ENCODE assay signal across 23 cellular contexts in the genomic region with DNA sequence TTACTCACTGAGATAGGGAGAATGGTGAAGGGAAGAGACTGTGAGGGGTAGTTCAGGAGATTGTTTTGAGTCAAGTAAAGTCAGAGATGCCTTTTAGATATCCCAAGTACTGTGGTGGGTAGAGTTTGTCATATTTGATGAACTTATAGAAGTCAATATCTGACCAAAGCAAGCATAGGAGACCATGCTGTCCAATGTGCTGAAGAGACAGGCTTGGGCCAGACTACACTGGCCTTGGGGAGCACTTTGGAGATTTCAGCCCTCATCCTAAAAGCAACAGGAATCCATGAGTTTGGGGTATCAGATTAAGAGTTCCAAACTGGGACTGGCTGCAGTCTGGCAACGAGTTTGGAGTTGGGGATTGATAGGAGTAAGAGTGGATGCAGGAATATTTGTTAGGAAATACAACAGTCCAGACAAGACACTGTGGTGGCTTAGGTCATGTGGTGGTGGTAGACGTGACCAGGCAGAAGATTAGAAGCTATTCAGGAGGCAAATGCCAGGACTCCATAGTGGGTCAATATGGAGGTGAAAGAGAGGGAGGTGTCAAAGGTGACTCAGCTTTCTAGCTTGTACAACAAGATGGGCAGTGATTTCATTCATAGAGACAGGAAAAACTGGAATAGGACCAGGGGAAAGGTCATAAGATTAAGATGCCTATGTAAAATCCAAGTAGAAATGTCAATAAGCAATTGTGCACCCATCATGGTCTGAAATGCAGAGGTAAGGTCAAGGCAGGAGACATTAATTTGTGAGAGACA.
DNase-seq lines count a peak whose midpoint lies in the region; ATAC-seq, FAIRE-seq and TF ChIP-seq lines count a peak whose summit lies in the region.
"Had no signal": no experiment of that assay in that cellular context is flagged by ENCODE, and none has a peak within 500 bp of the region (broad histone marks: within the 10 kb centered on the region; RNA-seq: fewer than 3 reads in every experiment).

No MANE protein-coding gene starts in this region.

- no peak overlapping the region for H3K14ac ChIP-seq in H1 (ENCODE audit: insufficient read length)
- no peak overlapping the region for H3K14ac ChIP-seq in H9 (ENCODE audit: insufficient read depth, low read length)

- H3K4me1 Mint-ChIP-seq in H9, result peaks cover 16 to 20% of the 10 kb centered on the region in 2 experiments
- H3K4me1 Mint-ChIP-seq in naive thymus-derived CD8-positive, alpha-beta T cell, result no peaks in the 10 kb centered on the region

- H3K9me3 ChIP-seq in A549, result no peaks in the 10 kb centered on the region
- H3K9me3 ChIP-seq in HEK293 (ENCODE audit: control insufficient read depth, insufficient read depth, low read depth, low read length), result no peaks in the 10 kb centered on the region
- peaks cover 3% of the 10 kb centered on the region; the same call in 1 of the 2 replicates for H3K9me3 ChIP-seq in PC-9 (ENCODE audit: insufficient read depth, low read depth)
- no peaks in the 10 kb centered on the region for H3K9me3 ChIP-seq in H1 (ENCODE audit: insufficient read depth in 2 of 2, low read depth in 1 of 2, low read length in 1 of 2)
- no peaks in the 10 kb centered on the region for H3K9me3 ChIP-seq in H9 (ENCODE audit: control insufficient read depth, low read depth, low read length)
- H3K9me3 ChIP-seq: Caco-2 had no signal

- peak overlapping the region; percentile 98; the same call in 1 of the 2 replicates for H2BK12ac ChIP-seq in H1 (ENCODE audit: low read depth, low read length)
- no peak overlapping the region for H2BK12ac ChIP-seq in H9 (ENCODE audit: insufficient read length, low read depth, low read length)

- H2BK15ac ChIP-seq in H1 (ENCODE audit: low read length) (no peak overlapping the region), H9 (ENCODE audit: low read depth, low read length) (no peak overlapping the region)

- H4K8ac ChIP-seq in H1 (ENCODE audit: extremely low read depth, insufficient read depth, low read length) (no peak overlapping the region), H9 (replicated peaks; ENCODE audit: insufficient read length, low read depth, low read length) (no peak overlapping the region)

- H3K79me2 ChIP-seq in PC-9 (ENCODE audit: low read depth), result no peaks in the 10 kb centered on the region
- no peaks in the 10 kb centered on the region for H3K79me2 ChIP-seq in H1 (ENCODE audit: control insufficient read depth in 1 of 2, insufficient read depth in 2 of 2, low read length in 2 of 2)
- H3K79me2 ChIP-seq in H9 (ENCODE audit: insufficient read depth, low read length), result no peaks in the 10 kb centered on the region

- no peaks in the 10 kb centered on the region for H3K23me2 ChIP-seq in H1 (ENCODE audit: low read depth, low read length)
- H3K23me2 ChIP-seq in H9 (ENCODE audit: insufficient read length, low read depth, low read length, poor library complexity, severe bottlenecking), result no peaks in the 10 kb centered on the region

- H3K4ac ChIP-seq in H1 (replicated peaks; ENCODE audit: insufficient read length, low read depth, low read length), result no peak overlapping the region
- no peak overlapping the region for H3K4ac ChIP-seq in H9 (ENCODE audit: low read depth, low read length)

- CTCF ChIA-PET in A549 (lab: Yijun Ruan, JAX) (no interaction called here), HEK293 (lab: Yijun Ruan, JAX) (no interaction called here), PC-9 (lab: Charles Lee) (no interaction called here), H1 (lab: Charles Lee; ENCODE audit: partially characterized antibody) (no interaction called here)

- TF ChIP-seq CTCF in A549 (IDR thresholded peaks at IDR 0.05) (no peak), HEK293 (tag by site-specific recombination; IDR thresholded peaks at IDR 0.05) (no peak), PC-9 (conservative IDR thresholded peaks at IDR 0.05) (no peak), H1 (IDR thresholded peaks at IDR 0.05; ENCODE audit: control extremely low read depth in 1 of 3, insufficient read depth in 1 of 3, low read depth in 1 of 3, low read length in 3 of 3) (no peak), H9 (conservative IDR thresholded peaks at IDR 0.05) (no peak)

- H3K27me3 Mint-ChIP-seq in H9 (ENCODE audit: low read depth), result no peaks in the 10 kb centered on the region
- no peaks in the 10 kb centered on the region for H3K27me3 Mint-ChIP-seq in naive thymus-derived CD8-positive, alpha-beta T cell
- H3K27me3 Mint-ChIP-seq: CD4-positive, alpha-beta T cell had no signal

- no peak overlapping the region for H3K4me3 ChIP-seq in A549
- no peak overlapping the region for H3K4me3 ChIP-seq in HEK293 (ENCODE audit: low read depth, low read length)
- no peak overlapping the region for H3K4me3 ChIP-seq in PC-9
- H3K4me3 ChIP-seq in H1 (ENCODE audit: extremely low read depth in 1 of 4, insufficient read depth in 2 of 4, low read depth in 3 of 4, low read length in 4 of 4), result no peak overlapping the region
- H3K4me3 ChIP-seq: GM23338 had no signal

- no peaks in the 10 kb centered on the region for H3F3A ChIP-seq in PC-9 (ENCODE audit: insufficient read depth, low read depth)

- H2AFZ ChIP-seq in PC-9 (no peak overlapping the region), H1 (ENCODE audit: low read length) (no peak overlapping the region), H9 (ENCODE audit: low read length) (no peak overlapping the region)
- H2AFZ ChIP-seq: GM23338 had no signal

- no peak overlapping the region for H3K27ac Mint-ChIP-seq in H9
- H3K27ac Mint-ChIP-seq in naive thymus-derived CD8-positive, alpha-beta T cell, result no peak overlapping the region
- H3K27ac Mint-ChIP-seq: CD4-positive, alpha-beta T cell; GM23338 had no signal

- ATAC-seq in A549, result no peak
- no peak for ATAC-seq in naive thymus-derived CD8-positive, alpha-beta T cell
- ATAC-seq: GM23338 had no signal

- H2BK20ac ChIP-seq in H1 (ENCODE audit: low read length) (no peak overlapping the region), H9 (ENCODE audit: low read depth, low read length, poor library complexity, severe bottlenecking) (no peak overlapping the region)

- no peak overlapping the region for H3K23ac ChIP-seq in H1 (ENCODE audit: insufficient read length)
- H3K23ac ChIP-seq in H9 (ENCODE audit: insufficient read length, low read depth, low read length), result no peak overlapping the region

- no peaks in the 10 kb centered on the region for H3K4me1 ChIP-seq in A549
- no peaks in the 10 kb centered on the region for H3K4me1 ChIP-seq in HEK293 (ENCODE audit: control insufficient read depth, insufficient read depth, low read length)
- peaks cover 29% of the 10 kb centered on the region for H3K4me1 ChIP-seq in PC-9 (replicated peaks; ENCODE audit: insufficient read depth)
- peaks cover 2 to 9% (median 8%) of the 10 kb centered on the region in 4 experiments; a peak in 6 of 7 replicates for H3K4me1 ChIP-seq in H1 (replicated peaks in 1 of 4; ENCODE audit: control insufficient read depth in 3 of 4, insufficient read depth in 4 of 4, low read length in 3 of 4)
- H3K4me1 ChIP-seq in H9 (ENCODE audit: insufficient read depth, low read length), result no peaks in the 10 kb centered on the region; the same call in 1 of the 2 replicates

- H3K9me3 Mint-ChIP-seq in H9, result no peaks in the 10 kb centered on the region
- no peaks in the 10 kb centered on the region for H3K9me3 Mint-ChIP-seq in naive thymus-derived CD8-positive, alpha-beta T cell
- H3K9me3 Mint-ChIP-seq: CD4-positive, alpha-beta T cell; GM23338 had no signal

- no peaks in the 10 kb centered on the region for H4K20me1 ChIP-seq in PC-9 (ENCODE audit: insufficient read depth)
- H4K20me1 ChIP-seq in H1 (replicated peaks in 1 of 2; ENCODE audit: control insufficient read depth in 1 of 2, insufficient read depth in 2 of 2, low read length in 2 of 2), result no peaks in the 10 kb centered on the region
- no peaks in the 10 kb centered on the region for H4K20me1 ChIP-seq in H9 (ENCODE audit: control insufficient read depth, insufficient read depth, insufficient read length)

- H3K4me2 ChIP-seq in A549 (no peak overlapping the region), PC-9 (peak overlapping the region; percentile 48), H1 (ENCODE audit: insufficient read depth in 1 of 2, low read depth in 2 of 2, low read length in 2 of 2) (no peak overlapping the region), H9 (ENCODE audit: insufficient read depth, insufficient read length, low read length) (no peak overlapping the region)
- H3K4me2 ChIP-seq: GM23338 had no signal

- no peak for TF ChIP-seq EP300 in A549 (IDR thresholded peaks at IDR 0.05)
- TF ChIP-seq EP300 in H1 (IDR thresholded peaks at IDR 0.05; ENCODE audit: borderline replicate concordance in 1 of 2, low read depth in 2 of 2, low read length in 2 of 2), result no peak

- WGBS in A549 (ENCODE audit: missing lambda C conversion rate), result 0% methylated on average over 2 of the region's 2 CpGs
- 98% methylated on average over 2 of the region's 2 CpGs; no CpG with 5 or more reads in 1 of the 2 experiments for WGBS in H1 (ENCODE audit: extremely low coverage in 1 of 2, insufficient coverage in 1 of 2, insufficient read length in 1 of 2, insufficient replicate concordance in 2 of 2, low coverage in 1 of 2, low lambda C conversion rate in 2 of 2, missing lambda C conversion rate in 1 of 2), 2 experiments
- no CpG with 5 or more reads among the region's 2 CpGs for WGBS in H9 (ENCODE audit: extremely low coverage, insufficient read length, low lambda C conversion rate)

- H3T11ph ChIP-seq in H9 (ENCODE audit: low read length), result no peak overlapping the region

- H3K36me3 ChIP-seq in HEK293 (ENCODE audit: control insufficient read depth in 2 of 2, insufficient read depth in 1 of 2, low read length in 2 of 2) (no peaks in the 10 kb centered on the region), PC-9 (ENCODE audit: low read depth) (peaks cover 4% of the 10 kb centered on the region; the same call in 1 of the 2 replicates), H1 (ENCODE audit: control insufficient read depth in 2 of 4, insufficient read depth in 4 of 4, low read length in 3 of 4) (no peaks in the 10 kb centered on the region)

- H3K27ac ChIP-seq in A549 (no peak overlapping the region), HEK293 (ENCODE audit: extremely low read depth, low read depth, low read length) (no peak overlapping the region), PC-9 (peak overlapping the region; percentile 43), H1 (ENCODE audit: low read depth, low read length) (no peak overlapping the region), H9 (ENCODE audit: insufficient read length, low read depth, low read length) (no peak overlapping the region)
- H3K27ac ChIP-seq: C4-2B had no signal

- H3K18ac ChIP-seq in H1 (ENCODE audit: extremely low read depth, low read length) (no peak overlapping the region), H9 (ENCODE audit: insufficient read length, low read depth, low read length) (no peak overlapping the region)

- no peak overlapping the region for H4K5ac ChIP-seq in H1 (ENCODE audit: insufficient read length, low read depth, low read length)
- no peak overlapping the region for H4K5ac ChIP-seq in H9 (ENCODE audit: insufficient read length, low read depth, low read length)

- intact Hi-C loops in PC-9 (cut with micrococcal nuclease; ENCODE audit: unreplicated experiment), result no loop called here

- H3K9ac ChIP-seq in H1 (replicated peaks in 1 of 4; ENCODE audit: extremely low read depth in 1 of 4, low read depth in 3 of 4, low read length in 3 of 4), result no peak overlapping the region
- no peak overlapping the region for H3K9ac ChIP-seq in H9 (ENCODE audit: extremely low read depth, insufficient read length, low read length)

- no peak for DNase-seq in A549 (ENCODE audit: low read depth in 1 of 2, low spot score in 1 of 2)
- peak; percentile 21 to 76 for DNase-seq in PC-9
- DNase-seq in H1 (ENCODE audit: low read depth in 1 of 2, low spot score in 2 of 2), result no peak
- no peak for DNase-seq in H9
- DNase-seq in midbrain (lab: John Stamatoyannopoulos, UW), result no peak
- DNase-seq in naive thymus-derived CD8-positive, alpha-beta T cell, result no peak
- DNase-seq in activated gamma-delta T cell treated with Interleukin-2 at 50 U/mL for 16 hours, result no peak
- DNase-seq: ACHN; AML-193; Caco-2; CD4-positive, alpha-beta T cell; DMS79 treated with DMSO at 0.1 percent for 48 hours; GF-D8; H7; IMR-90; Karpas-422; KBM-7 had no signal

- no TSS peak for BruUV-seq in PC-9 (replicated peaks; lab: Mats Ljungman, UMichigan)

- H2BK5ac ChIP-seq in H1 (ENCODE audit: low read depth, low read length) (no peak overlapping the region; the same call in 1 of the 2 replicates), H9 (ENCODE audit: insufficient read length, low read length) (no peak overlapping the region)

- no peak overlapping the region for H3K4me3 Mint-ChIP-seq in H9
- H3K4me3 Mint-ChIP-seq in naive thymus-derived CD8-positive, alpha-beta T cell, result no peak overlapping the region
- H3K4me3 Mint-ChIP-seq: CD4-positive, alpha-beta T cell; GM23338 had no signal

- no peaks in the 10 kb centered on the region for H3K79me1 ChIP-seq in H1 (ENCODE audit: low read depth, low read length)
- H3K79me1 ChIP-seq in H9 (ENCODE audit: insufficient read depth, low read depth, low read length, poor library complexity, severe bottlenecking), result no peaks in the 10 kb centered on the region

- no peaks in the 10 kb centered on the region for H3K9me2 ChIP-seq in PC-9 (ENCODE audit: insufficient read depth)

- H3K56ac ChIP-seq in H1 (replicated peaks; ENCODE audit: insufficient read length, low read depth, low read length), result no peak overlapping the region
- no peak overlapping the region for H3K56ac ChIP-seq in H9 (ENCODE audit: insufficient read length, low read depth, low read length)

- H4K91ac ChIP-seq in H1 (replicated peaks; ENCODE audit: insufficient read length, low read length) (no peak overlapping the region), H9 (ENCODE audit: insufficient read length, low read depth, low read length) (no peak overlapping the region)

- POLR2A ChIA-PET in A549 (lab: Yijun Ruan, JAX), result no interaction called here
- POLR2A ChIA-PET in HEK293 (lab: Yijun Ruan, JAX), result no interaction called here
- POLR2A ChIA-PET in PC-9 (lab: Charles Lee; ENCODE audit: unreplicated experiment), result no interaction called here
- POLR2A ChIA-PET in H1 (lab: Charles Lee; ENCODE audit: partially characterized antibody), result interaction anchor here (0.5 kb wide), 1 partner anchor 1092 kb away, joined by 3 read pairs; no protein-coding TSS in a partner anchor
- POLR2A ChIA-PET in naive thymus-derived CD8-positive, alpha-beta T cell (lab: Charles Lee), result no interaction called here

- H2AK5ac ChIP-seq in H1 (ENCODE audit: low read depth, low read length), result 0 out of 2 replicates have a peak overlapping the region, but pooled peaks have one; percentile 19
- no peak overlapping the region for H2AK5ac ChIP-seq in H9 (ENCODE audit: insufficient read length, low read length)

- H2BK120ac ChIP-seq in H1 (replicated peaks; ENCODE audit: low read depth, low read length) (no peak overlapping the region), H9 (ENCODE audit: low read depth, low read length, poor library complexity, severe bottlenecking) (no peak overlapping the region)

- FAIRE-seq in A549 (lab: Jason Lieb, UNC), result no peak
- no peak for FAIRE-seq in H1 (lab: Jason Lieb, UNC)
- FAIRE-seq: D721Med, GM12891, GM19239 had no signal

- no peaks in the 10 kb centered on the region for H3K36me3 Mint-ChIP-seq in H9 (ENCODE audit: insufficient read depth in 1 of 3, low read depth in 3 of 3)
- no peaks in the 10 kb centered on the region for H3K36me3 Mint-ChIP-seq in naive thymus-derived CD8-positive, alpha-beta T cell

- TF ChIP-seq RAD21 in A549 (conservative IDR thresholded peaks at IDR 0.05 in 1 of 2, IDR thresholded peaks at IDR 0.05 in 1 of 2) (no peak), H1 (IDR thresholded peaks at IDR 0.05 in 1 of 2, conservative IDR thresholded peaks at IDR 0.05 in 1 of 2; ENCODE audit: low read depth in 2 of 2, low read length in 2 of 2) (no peak)

- H3K27me3 ChIP-seq in PC-9 (ENCODE audit: insufficient read depth, low read depth) (no peaks in the 10 kb centered on the region), H1 (replicated peaks in 1 of 4; ENCODE audit: control insufficient read depth in 3 of 4, extremely low read depth in 1 of 4, insufficient read depth in 3 of 4, low read length in 3 of 4) (no peaks in the 10 kb centered on the region), H9 (ENCODE audit: insufficient read depth, low read length) (no peaks in the 10 kb centered on the region)

- TF ChIP-seq POLR2A in A549 (IDR thresholded peaks at IDR 0.05; ENCODE audit: low read length) (no peak), H1 (IDR thresholded peaks at IDR 0.05; ENCODE audit: control extremely low read depth in 1 of 2, low read depth in 2 of 2, low read length in 2 of 2) (no peak)

Comparison
In these comparisons a context has a peak if more than half of its experiments do, and no peak if none do; other contexts are left out.
1. DNase-seq: peak in PC-9 (2 of 2); none in A549 (0 of 2), H1 (0 of 2), H9 (single experiment), midbrain (single experiment), naive thymus-derived CD8-positive, alpha-beta T cell (0 of 10) and activated gamma-delta T cell treated with Interleukin-2 at 50 U/mL for 16 hours (single experiment).